ENCODE assay signal across 1 cellular context in genomic region chr5:171953860-171954701, GRCh38.
TF ChIP-seq lines count a peak whose summit lies in the region.

No MANE protein-coding gene starts in this region.

TF ChIP-seq in K562, 482 proteins besides CTCF, POLR2A, EP300 and RAD21 (continued from another document and continues in another):
- peak; percentile 95 for TF ChIP-seq CREB3L1 (IDR thresholded peaks at IDR 0.05; ENCODE audit: borderline replicate concordance, low read depth)
- TF ChIP-seq KLF1 (tag; IDR thresholded peaks at IDR 0.05) = no peak
- TF ChIP-seq NR2F6 (CRISPR knock-in tag; IDR thresholded peaks at IDR 0.05) = no peak
- TF ChIP-seq HNRNPH1 (optimal IDR thresholded peaks at IDR 0.05; ENCODE audit: low read depth, low read length) = no peak
- no peak for TF ChIP-seq HOXB6 (CRISPR knock-in tag; IDR thresholded peaks at IDR 0.05; ENCODE audit: borderline replicate concordance)
- TF ChIP-seq ESRRB (CRISPR knock-in tag; IDR thresholded peaks at IDR 0.05; ENCODE audit: borderline replicate concordance) = no peak
- TF ChIP-seq NCOA1 (IDR thresholded peaks at IDR 0.05; ENCODE audit: low read depth) = peak; percentile 68; the same call in 1 of the 2 replicates
- no peak for TF ChIP-seq SIN3A (IDR thresholded peaks at IDR 0.05; ENCODE audit: borderline replicate concordance in 2 of 2, control insufficient read depth in 1 of 2, low read depth in 2 of 2, low read length in 2 of 2)
- TF ChIP-seq ATF3 (IDR thresholded peaks at IDR 0.05) = peak; percentile 97
- no peak for TF ChIP-seq ATF3 (CRISPR knock-in tag; conservative IDR thresholded peaks at IDR 0.05)
- no peak for TF ChIP-seq ZFP30 (CRISPR knock-in tag; IDR thresholded peaks at IDR 0.05; ENCODE audit: borderline replicate concordance)
- TF ChIP-seq COPS2 (conservative IDR thresholded peaks at IDR 0.05) = no peak
- TF ChIP-seq FOXK1 (CRISPR knock-in tag; IDR thresholded peaks at IDR 0.05; ENCODE audit: borderline replicate concordance) = no peak
- no peak for TF ChIP-seq CUX1 (CRISPR knock-in tag; IDR thresholded peaks at IDR 0.05)
- TF ChIP-seq CBFA2T2 (conservative IDR thresholded peaks at IDR 0.05) = peak; percentile 76
- TF ChIP-seq STAT6 (CRISPR knock-in tag; IDR thresholded peaks at IDR 0.05) = no peak
- no peak for TF ChIP-seq KDM5B (IDR thresholded peaks at IDR 0.05; ENCODE audit: insufficient replicate concordance, low read depth, low read length)
- TF ChIP-seq JUN (IDR thresholded peaks at IDR 0.05; ENCODE audit: borderline replicate concordance, low read depth, low read length) = peak; percentile 84; the same call in 1 of the 2 replicates
- TF ChIP-seq JUN (CRISPR knock-in tag; IDR thresholded peaks at IDR 0.05; ENCODE audit: borderline replicate concordance) = no peak
- TF ChIP-seq MYBL2 (IDR thresholded peaks at IDR 0.05; ENCODE audit: low read depth) = peak; percentile 65; the same call in 1 of the 2 replicates
- TF ChIP-seq MYBL2 (CRISPR knock-in tag; IDR thresholded peaks at IDR 0.05; ENCODE audit: borderline replicate concordance) = no peak
- TF ChIP-seq CHAMP1 (IDR thresholded peaks at IDR 0.05) = peak; percentile 52; the same call in 1 of the 2 replicates
- no peak for TF ChIP-seq TSC22D4 (tag; IDR thresholded peaks at IDR 0.05)
- TF ChIP-seq HNRNPUL1 (IDR thresholded peaks at IDR 0.05; ENCODE audit: low read length) = no peak
- no peak for TF ChIP-seq HNRNPL (IDR thresholded peaks at IDR 0.05; ENCODE audit: low read depth, low read length)
- TF ChIP-seq ZNF444 (CRISPR knock-in tag; IDR thresholded peaks at IDR 0.05) = no peak
- TF ChIP-seq FOXJ3 (CRISPR knock-in tag; IDR thresholded peaks at IDR 0.05) = no peak
- no peak for TF ChIP-seq STAG1 (CRISPR knock-in tag; IDR thresholded peaks at IDR 0.05; ENCODE audit: borderline replicate concordance)
- no peak for TF ChIP-seq FOXA1 (IDR thresholded peaks at IDR 0.05; ENCODE audit: borderline replicate concordance)
- TF ChIP-seq ZFP91 (CRISPR knock-in tag; IDR thresholded peaks at IDR 0.05) = no peak
- no peak for TF ChIP-seq TRIM25 (IDR thresholded peaks at IDR 0.05; ENCODE audit: borderline replicate concordance)
- no peak for TF ChIP-seq CLOCK (CRISPR knock-in tag; IDR thresholded peaks at IDR 0.05; ENCODE audit: borderline replicate concordance)
- no peak for TF ChIP-seq ZNF274 (IDR thresholded peaks at IDR 0.05; ENCODE audit: borderline replicate concordance, low read depth, low read length)
- TF ChIP-seq CREB3 (tag; conservative IDR thresholded peaks at IDR 0.05; ENCODE audit: low read depth) = peak; percentile 66; the same call in 1 of the 2 replicates
- TF ChIP-seq CTCFL (IDR thresholded peaks at IDR 0.05; ENCODE audit: borderline replicate concordance, insufficient read depth, low read depth, low read length, poor library complexity, severe bottlenecking) = no peak
